In genomic region chr2:213246665-213247281, GRCh38 we compare ENCODE assay signal across 7 cellular contexts. TPM values are rescaled to one million over a fixed set of nuclear protein-coding genes. Genes with fewer than 3 reads are reported as not detected.
A peak's percentile ranks its signal among the peaks of the same experiment; 100 is the strongest.
DNase-seq lines count a peak whose midpoint lies in the region; ATAC-seq and TF ChIP-seq lines count a peak whose summit lies in the region.

No MANE protein-coding gene starts in this region.

- no peaks in the 10 kb centered on the region for H3K27me3 ChIP-seq in gastroesophageal sphincter

- H3K36me3 ChIP-seq in gastroesophageal sphincter, result no peaks in the 10 kb centered on the region

- H3K4me1 ChIP-seq in gastroesophageal sphincter, result peaks cover 0 to 2% (median 0%) of the 10 kb centered on the region in 3 donors

- no peak overlapping the region for H3K27ac ChIP-seq in gastroesophageal sphincter

- no peaks in the 10 kb centered on the region for H3K9me3 ChIP-seq in gastroesophageal sphincter

- TF ChIP-seq CTCF in gastroesophageal sphincter (IDR thresholded peaks at IDR 0.05), result peak; percentile 61 to 76 (median 67)

- DNase-seq in GM03348 (ENCODE audit: low spot score), result peak; percentile 27
- peak; percentile 18 for DNase-seq in NCI-H774 (lab: John Stamatoyannopoulos, UW)
- peak; percentile 33 for DNase-seq in activated T-cell treated with anti-CD3 and anti-CD28 coated beads, Interleukin-2, amount 50 U/mL, for 1 hour
- peak; percentile 15 to 52 for DNase-seq in stimulated activated CD4-positive, alpha-beta T cell treated with anti-CD3 and anti-CD28 coated beads, Interleukin-15, amount 100 ng/mL, for 48 hours (ENCODE audit: low read depth in 2 of 2)

- ATAC-seq in HG02852 (IDR thresholded peaks at IDR 0.05; ENCODE audit: unreplicated experiment) (peak; percentile 38), gastroesophageal sphincter (no peak), GM21423 (IDR thresholded peaks at IDR 0.05; ENCODE audit: unreplicated experiment) (no peak)

- 1 to 4% methylated on average over 4 of the region's 4 CpGs for WGBS in gastroesophageal sphincter (ENCODE audit: low coverage in 1 of 2), 2 donors

- no peak for TF ChIP-seq EP300 in gastroesophageal sphincter (IDR thresholded peaks at IDR 0.05)

- H3K4me3 ChIP-seq in gastroesophageal sphincter, result no peak overlapping the region

- TF ChIP-seq POLR2A in gastroesophageal sphincter (IDR thresholded peaks at IDR 0.05), result no peak

RNA-seq across cellular contexts. Expression of gene SPAG16, which starts 37.5 kb away (rescaled TPM):
- total RNA-seq in gastroesophageal sphincter, result 10 to 100 TPM; 28.9 to 39.8 (median 36.7) TPM
